In genomic region chr3:114393367-114394072, GRCh38 we compare ENCODE assay signal across 21 cellular contexts.
DNase-seq lines count a peak whose midpoint lies in the region; ATAC-seq and TF ChIP-seq lines count a peak whose summit lies in the region.
"Had no signal": no experiment of that assay in that cellular context is flagged by ENCODE, and none has a peak within 500 bp of the region (broad histone marks: within the 10 kb centered on the region; RNA-seq: fewer than 3 reads in every experiment).

No MANE protein-coding gene starts in this region.

- H3K4me3 Mint-ChIP-seq in activated CD8-positive, alpha-beta memory T cell treated with anti-CD3 and anti-CD28 coated beads, Interleukin-2, amount 10 ng/mL, durations not matched to agents 7 days and 5 days: peak overlapping the region; percentile 27
- peak overlapping the region; percentile 68 for H3K4me3 Mint-ChIP-seq in HFFc6
- H3K4me3 Mint-ChIP-seq: activated CD4-positive, alpha-beta memory T cell treated with anti-CD3 and anti-CD28 coated beads for 36 hours; activated naive CD8-positive, alpha-beta T cell treated with anti-CD3 and anti-CD28 coated beads for 36 hours had no signal

- no peak overlapping the region for H3K27ac Mint-ChIP-seq in activated CD8-positive, alpha-beta memory T cell treated with anti-CD3 and anti-CD28 coated beads, Interleukin-2, amount 10 ng/mL, durations not matched to agents 7 days and 5 days
- H3K27ac Mint-ChIP-seq in HFFc6: peak overlapping the region; percentile 34; the same call in 1 of the 2 replicates
- H3K27ac Mint-ChIP-seq: activated CD4-positive, alpha-beta memory T cell treated with anti-CD3 and anti-CD28 coated beads for 36 hours; activated naive CD8-positive, alpha-beta T cell treated with anti-CD3 and anti-CD28 coated beads for 36 hours had no signal

- CTCF ChIA-PET in activated CD8-positive, alpha-beta memory T cell treated with anti-CD3 and anti-CD28 coated beads, Interleukin-2, amount 10 ng/mL, durations not matched to agents 7 days and 5 days (lab: Charles Lee): interaction anchor here (0.9 to 3.5 kb wide), 3 partner anchors 10 to 30 kb away, joined by 3 to 22 read pairs (median 9); no protein-coding TSS in a partner anchor

- peaks cover 21% of the 10 kb centered on the region for H3K4me1 Mint-ChIP-seq in activated CD8-positive, alpha-beta memory T cell treated with anti-CD3 and anti-CD28 coated beads, Interleukin-2, amount 10 ng/mL, durations not matched to agents 7 days and 5 days
- H3K4me1 Mint-ChIP-seq in HFFc6 (ENCODE audit: low read depth): peaks cover 15% of the 10 kb centered on the region

- in situ Hi-C loops in gastrocnemius medialis (cut with MboI; ENCODE audit: low sequenced_read_pairs in 4 of 4): no loop called here

- H3K9me3 ChIP-seq in gastroesophageal sphincter (no peaks in the 10 kb centered on the region), gastrocnemius medialis (no peaks in the 10 kb centered on the region), aorta (ENCODE audit: control insufficient read depth, low read length) (no peaks in the 10 kb centered on the region)
- H3K9me3 ChIP-seq: body of pancreas, thoracic aorta had no signal

- no peak for TF ChIP-seq CTCF in HFFc6 (IDR thresholded peaks at IDR 0.05)
- TF ChIP-seq CTCF in gastroesophageal sphincter (IDR thresholded peaks at IDR 0.05): no peak
- no peak for TF ChIP-seq CTCF in gastrocnemius medialis (IDR thresholded peaks at IDR 0.05 in 4 of 5, conservative IDR thresholded peaks at IDR 0.05 in 1 of 5)

- no peak for DNase-seq in activated CD8-positive, alpha-beta memory T cell treated with anti-CD3 and anti-CD28 coated beads, Interleukin-2, amount 10 ng/mL, durations not matched to agents 7 days and 5 days
- DNase-seq in activated CD8-positive, alpha-beta memory T cell treated with anti-CD3 and anti-CD28 coated beads, Interleukin-2, amount 50 U/mL, for 48 hours: no peak
- DNase-seq in HFFc6 (no peak), gastrocnemius medialis (no peak), Ammon's horn (ENCODE audit: low spot score) (no peak), aorta (no peak)
- DNase-seq: activated CD4-positive, alpha-beta memory T cell treated with anti-CD3 and anti-CD28 coated beads for 36 hours; activated naive CD8-positive, alpha-beta T cell treated with anti-CD3 and anti-CD28 coated beads for 36 hours; body of pancreas; GOT3; MM.1S; NCI-H1436 treated with DMSO at 0.1 percent for 48 hours; nucleus accumbens; retina; WERI-Rb-1 had no signal

- peaks cover 0 to 4% of the 10 kb centered on the region in 2 donors for H3K36me3 ChIP-seq in gastroesophageal sphincter
- peaks cover 0 to 7% of the 10 kb centered on the region in 2 donors for H3K36me3 ChIP-seq in gastrocnemius medialis
- H3K36me3 ChIP-seq in aorta (ENCODE audit: control insufficient read depth in 1 of 2, insufficient read depth in 2 of 2, low read length in 1 of 2): peaks cover 0 to 2% of the 10 kb centered on the region in 2 donors
- H3K36me3 ChIP-seq: WERI-Rb-1 had no signal

- no peaks in the 10 kb centered on the region for H3K9me3 Mint-ChIP-seq in activated CD8-positive, alpha-beta memory T cell treated with anti-CD3 and anti-CD28 coated beads, Interleukin-2, amount 10 ng/mL, durations not matched to agents 7 days and 5 days (ENCODE audit: low read depth)
- H3K9me3 Mint-ChIP-seq in HFFc6: no peaks in the 10 kb centered on the region
- H3K9me3 Mint-ChIP-seq: activated CD4-positive, alpha-beta memory T cell treated with anti-CD3 and anti-CD28 coated beads for 36 hours; activated naive CD8-positive, alpha-beta T cell treated with anti-CD3 and anti-CD28 coated beads for 36 hours had no signal

- no peak overlapping the region for H3K4me3 ChIP-seq in gastroesophageal sphincter
- no peak overlapping the region for H3K4me3 ChIP-seq in gastrocnemius medialis
- H3K4me3 ChIP-seq in aorta (ENCODE audit: low read length in 2 of 2): no peak overlapping the region
- H3K4me3 ChIP-seq: body of pancreas, hepatocyte, thoracic aorta had no signal

- H3K27me3 ChIP-seq in gastroesophageal sphincter (no peaks in the 10 kb centered on the region), gastrocnemius medialis (no peaks in the 10 kb centered on the region), aorta (ENCODE audit: control insufficient read depth in 1 of 2, insufficient read depth in 2 of 2, low read length in 1 of 2) (no peaks in the 10 kb centered on the region)
- H3K27me3 ChIP-seq: body of pancreas, hepatocyte had no signal

- TF ChIP-seq POLR2A in gastroesophageal sphincter (IDR thresholded peaks at IDR 0.05) (no peak), gastrocnemius medialis (IDR thresholded peaks at IDR 0.05) (no peak)

- 77 to 93% methylated on average over 4 to 7 of the region's 7 CpGs for WGBS in gastroesophageal sphincter (ENCODE audit: low coverage in 1 of 2), 2 donors
- 94% methylated on average over 7 of the region's 7 CpGs for WGBS in aorta, 2 donors

- peaks cover 0 to 21% (median 0%) of the 10 kb centered on the region in 3 donors for H3K4me1 ChIP-seq in gastroesophageal sphincter
- peaks cover 18 to 38% of the 10 kb centered on the region in 2 donors for H3K4me1 ChIP-seq in gastrocnemius medialis
- H3K4me1 ChIP-seq in aorta (ENCODE audit: control insufficient read depth in 1 of 2, insufficient read depth in 2 of 2, low read length in 2 of 2): no peaks in the 10 kb centered on the region
- H3K4me1 ChIP-seq: body of pancreas had no signal

- H3K27ac ChIP-seq in gastroesophageal sphincter: no peak overlapping the region
- peak overlapping the region in 1 of 4 donors; percentile 41 for H3K27ac ChIP-seq in gastrocnemius medialis
- no peak overlapping the region for H3K27ac ChIP-seq in aorta (ENCODE audit: low read depth in 1 of 2, low read length in 2 of 2)
- H3K27ac ChIP-seq: body of pancreas, C4-2B, hepatocyte, thoracic aorta, WERI-Rb-1 had no signal

- ATAC-seq in activated CD8-positive, alpha-beta memory T cell treated with anti-CD3 and anti-CD28 coated beads, Interleukin-2, amount 10 ng/mL, durations not matched to agents 7 days and 5 days: peak; percentile 42
- peak; percentile 31 for ATAC-seq in gastroesophageal sphincter
- peak; percentile 34 to 56 for ATAC-seq in gastrocnemius medialis
- ATAC-seq in aorta (ENCODE audit: low FRiP score): no peak
- ATAC-seq in HG03432 (IDR thresholded peaks at IDR 0.05; ENCODE audit: unreplicated experiment): no peak
- ATAC-seq: body of pancreas, Panc1 had no signal

- H3K36me3 Mint-ChIP-seq in activated CD8-positive, alpha-beta memory T cell treated with anti-CD3 and anti-CD28 coated beads, Interleukin-2, amount 10 ng/mL, durations not matched to agents 7 days and 5 days: no peaks in the 10 kb centered on the region
- H3K36me3 Mint-ChIP-seq in HFFc6 (ENCODE audit: low read depth): peaks cover 6% of the 10 kb centered on the region; the same call in 1 of the 2 replicates
- H3K36me3 Mint-ChIP-seq: activated CD4-positive, alpha-beta memory T cell treated with anti-CD3 and anti-CD28 coated beads for 36 hours had no signal

- no peak for TF ChIP-seq EP300 in gastroesophageal sphincter (IDR thresholded peaks at IDR 0.05)

- no peaks in the 10 kb centered on the region for H3K27me3 Mint-ChIP-seq in activated CD8-positive, alpha-beta memory T cell treated with anti-CD3 and anti-CD28 coated beads, Interleukin-2, amount 10 ng/mL, durations not matched to agents 7 days and 5 days
- no peaks in the 10 kb centered on the region; the same call in 1 of the 2 replicates for H3K27me3 Mint-ChIP-seq in HFFc6 (ENCODE audit: insufficient read depth)
- H3K27me3 Mint-ChIP-seq: activated CD4-positive, alpha-beta memory T cell treated with anti-CD3 and anti-CD28 coated beads for 36 hours; activated naive CD8-positive, alpha-beta T cell treated with anti-CD3 and anti-CD28 coated beads for 36 hours had no signal

- intact Hi-C loops in gastrocnemius medialis (cut with DNase I; ENCODE audit: low total_unique reads) (no loop called here), aorta (cut with DNase I) (loop anchor here (10.0 kb wide), 2 partner anchors 191 to 231 kb away; no protein-coding TSS in a partner anchor)

Comparison
In these comparisons a context has a peak if more than half of its experiments do, and no peak if none do; other contexts are left out.
1. ATAC-seq: peak in activated CD8-positive, alpha-beta memory T cell treated with anti-CD3 and anti-CD28 coated beads, Interleukin-2, amount 10 ng/mL, durations not matched to agents 7 days and 5 days (single experiment), gastroesophageal sphincter (single experiment) and gastrocnemius medialis (2 of 2); none in aorta (single experiment) and HG03432 (single experiment).